8 cellular contexts compared by ENCODE assay signal in the genomic region with DNA sequence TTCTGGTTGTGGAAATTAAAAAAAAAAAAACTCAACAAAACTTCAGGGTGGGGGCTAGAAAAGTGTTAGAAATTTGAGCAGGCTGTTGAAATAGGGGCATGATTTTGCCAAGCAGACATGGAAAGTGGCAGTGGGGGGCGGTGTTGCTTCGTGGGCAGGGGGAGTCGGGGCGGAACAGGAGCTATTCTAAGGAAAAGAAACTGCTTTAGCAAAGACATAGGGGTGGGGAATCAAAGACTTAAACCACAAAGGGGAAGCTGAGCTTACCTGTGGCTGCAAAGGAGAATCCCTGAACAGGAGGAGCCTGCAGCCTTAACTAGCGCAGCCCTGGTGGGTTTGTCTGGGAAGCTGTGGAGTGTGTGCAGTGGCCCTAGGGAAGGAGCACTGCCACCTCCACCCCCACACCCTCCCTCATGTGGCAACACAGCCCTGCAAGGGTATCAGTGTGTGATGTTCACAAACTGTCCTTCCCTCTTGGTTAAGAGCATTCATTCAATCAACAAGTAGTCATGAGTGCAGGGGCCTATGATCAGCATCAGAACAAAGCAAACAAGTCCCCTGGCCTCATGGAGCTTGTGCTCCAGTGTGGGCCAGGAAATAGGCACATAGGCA. TPM values are rescaled to one million over a fixed set of nuclear protein-coding genes. Genes with fewer than 3 reads are reported as not detected.
DNase-seq lines count a peak whose midpoint lies in the region; ATAC-seq and TF ChIP-seq lines count a peak whose summit lies in the region.

No MANE protein-coding gene starts in this region.

- H3K4me3 ChIP-seq in dorsolateral prefrontal cortex = no peak overlapping the region

- TF ChIP-seq CTCF in dorsolateral prefrontal cortex (IDR thresholded peaks at IDR 0.05 in 54 of 56, conservative IDR thresholded peaks at IDR 0.05 in 2 of 56; ENCODE audit: low read depth in 1 of 56, partially characterized antibody in 56 of 56) = no peak

- DNase-seq in T-helper 2 cell (peak in 3 of 5 experiments; percentile 10 to 62 (median 12)), left kidney (ENCODE audit: low read depth, low spot score) (peak; percentile 32), NCI-H1105 (lab: John Stamatoyannopoulos, UW) (no peak), T1000 (lab: John Stamatoyannopoulos, UW) (no peak), dorsolateral prefrontal cortex (no peak), NCI-H82 (lab: John Stamatoyannopoulos, UW) (no peak)

- no peak overlapping the region for H3K27ac ChIP-seq in dorsolateral prefrontal cortex

- intact Hi-C loops in dorsolateral prefrontal cortex (cut with DNase I) = no loop called here

- ATAC-seq in GM18868 (IDR thresholded peaks at IDR 0.05; ENCODE audit: unreplicated experiment) = peak; percentile 81
- ATAC-seq in HG02840 (IDR thresholded peaks at IDR 0.05; ENCODE audit: low FRiP score, unreplicated experiment) = peak; percentile 49

- no peaks in the 10 kb centered on the region for H3K27me3 ChIP-seq in dorsolateral prefrontal cortex

RNA-seq across cellular contexts. Expression of a gene that starts 20.5 kb away (rescaled TPM):
- 10 to 100 TPM in 119 of 120 experiments, 1 to 10 TPM in 1; 7.0 to 41.8 (median 19.4) TPM for total RNA-seq in dorsolateral prefrontal cortex

Comparison
In these comparisons a context has a peak if more than half of its experiments do, and no peak if none do; other contexts are left out.
1. DNase-seq: peak in T-helper 2 cell (3 of 5) and left kidney (single experiment); none in NCI-H1105 (single experiment), T1000 (single experiment), dorsolateral prefrontal cortex (0 of 10) and NCI-H82 (single experiment).